In genomic region chr19:2235026-2235395, GRCh38 we compare ENCODE assay signal across 8 cellular contexts. TPM values are rescaled to one million over a fixed set of nuclear protein-coding genes. Genes with fewer than 3 reads are reported as not detected.
DNase-seq lines count a peak whose midpoint lies in the region; ATAC-seq and TF ChIP-seq lines count a peak whose summit lies in the region.

No MANE protein-coding gene starts in this region.

- no peaks in the 10 kb centered on the region for H3K9me3 ChIP-seq in gastrocnemius medialis

- TF ChIP-seq CTCF in GM12875 (IDR thresholded peaks at IDR 0.05; ENCODE audit: borderline replicate concordance, insufficient read depth, low read depth, low read length) (no peak), foreskin keratinocyte (conservative IDR thresholded peaks at IDR 0.05) (no peak), gastrocnemius medialis (IDR thresholded peaks at IDR 0.05 in 4 of 5, conservative IDR thresholded peaks at IDR 0.05 in 1 of 5) (no peak)

- peaks cover 0 to 14% of the 10 kb centered on the region in 2 donors for H3K36me3 ChIP-seq in gastrocnemius medialis

- POLR2A ChIA-PET in T-cell (lab: Charles Lee) = interaction anchor here in 1 of 2 donors (0.6 to 0.7 kb wide), 2 partner anchors 204 to 361 kb away, joined by 3 to 4 read pairs; no protein-coding TSS in a partner anchor

- H3K27me3 ChIP-seq in foreskin keratinocyte (no peaks in the 10 kb centered on the region), gastrocnemius medialis (no peaks in the 10 kb centered on the region)

- DNase-seq in T-cell (no peak), foreskin keratinocyte (no peak), gastrocnemius medialis (no peak), T-helper 9 cell (no peak), LoVo (ENCODE audit: low spot score) (no peak), NCI-H146 (lab: John Stamatoyannopoulos, UW) (no peak)
- no peak for DNase-seq in activated CD4-positive, alpha-beta T cell treated with anti-CD3 and anti-CD28 coated beads for 48 hours

- TF ChIP-seq POLR2A in gastrocnemius medialis (IDR thresholded peaks at IDR 0.05) = no peak

- H3K27ac ChIP-seq in foreskin keratinocyte (peak overlapping the region; percentile 39), gastrocnemius medialis (peak overlapping the region; percentile 94 to 98 (median 97))

- H3K4me3 Mint-ChIP-seq in T-cell = peak overlapping the region; percentile 94 to 96 (median 95)

- H3K4me1 Mint-ChIP-seq in T-cell = peaks cover 41 to 58% (median 41%) of the 10 kb centered on the region in 3 donors

- CTCF ChIA-PET in T-cell (lab: Charles Lee) = no interaction called here

- no peaks in the 10 kb centered on the region for H3K9me3 Mint-ChIP-seq in T-cell

- no peak for ATAC-seq in T-cell (replicated peaks in 1 of 4)
- ATAC-seq in foreskin keratinocyte = no peak
- no peak for ATAC-seq in gastrocnemius medialis

- H3K36me3 Mint-ChIP-seq in T-cell = peaks cover 12% of the 10 kb centered on the region

- in situ Hi-C loops in gastrocnemius medialis (cut with MboI; ENCODE audit: low sequenced_read_pairs in 4 of 4) = loop anchor here in 2 of 4 donors (5.0 to 10.0 kb wide), 2 partner anchors 42 to 80 kb away; partner anchors contain the start of gene AP3D1 (in 1 of the 2)

- H3K4me3 ChIP-seq in GM12875 (ENCODE audit: low read depth, low read length) (peak overlapping the region; percentile 81), gastrocnemius medialis (peak overlapping the region; percentile 67 to 94 (median 86))

- H3K4me1 ChIP-seq in foreskin keratinocyte = peaks cover 14% of the 10 kb centered on the region
- peaks cover 53 to 62% of the 10 kb centered on the region in 2 donors for H3K4me1 ChIP-seq in gastrocnemius medialis

- peak overlapping the region; percentile 64 to 81 for H3K27ac Mint-ChIP-seq in T-cell

- no peaks in the 10 kb centered on the region for H3K27me3 Mint-ChIP-seq in T-cell

- intact Hi-C loops in gastrocnemius medialis (cut with DNase I; ENCODE audit: low total_unique reads) = loop anchor here (2.0 kb wide), 1 partner anchor 82 kb away; no protein-coding TSS in a partner anchor

RNA-seq across cellular contexts. Expression of gene PLEKHJ1, which starts 1.1 kb away (rescaled TPM):
- 10 to 100 TPM; 38.3 to 87.0 (median 80.4) TPM for total RNA-seq in T-cell
- total RNA-seq in foreskin keratinocyte = 55.8 and 58.3 TPM in 2 replicates
- polyA plus RNA-seq in foreskin keratinocyte = 81.0 and 84.9 TPM in 2 replicates
- total RNA-seq in gastrocnemius medialis = 10 to 100 TPM; 50.1 to 72.4 (median 61.6) TPM

RNA-seq across cellular contexts. Expression of gene SF3A2, which starts 1.6 kb away (rescaled TPM):
- total RNA-seq in T-cell (100 to 1,000 TPM; 130 to 172 (median 161) TPM), foreskin keratinocyte (33.8 and 34.2 TPM in 2 replicates), gastrocnemius medialis (10 to 100 TPM; 23.9 to 29.2 (median 26.5) TPM)
- polyA plus RNA-seq in foreskin keratinocyte = 69.8 and 76.2 TPM in 2 replicates

RNA-seq across cellular contexts. Expression of gene AMH, which starts 14.1 kb away (rescaled TPM):
- total RNA-seq in T-cell (10 to 100 TPM in 2 of 5 donors, 1 to 10 TPM in 3; 2.1 to 13.5 (median 5.3) TPM), foreskin keratinocyte (0.39 and 0.78 TPM in 2 replicates), gastrocnemius medialis (1 to 10 TPM in 2 of 4 donors, under 1 TPM in 2; 0.80 to 3.9 (median 1.2) TPM)
- polyA plus RNA-seq in foreskin keratinocyte = 0.17 and 0.64 TPM in 2 replicates

RNA-seq across cellular contexts. Expression of gene JSRP1, which starts 21.2 kb away (rescaled TPM):
- 1 to 10 TPM in 2 of 5 donors, under 1 TPM in 2, not detected in 1; 0.42 to 1.5 (median 1.0) TPM for total RNA-seq in T-cell
- total RNA-seq in foreskin keratinocyte = 0.17 TPM in 1 of 2 replicates, not detected in the other
- 0.17 and 0.22 TPM in 2 replicates for polyA plus RNA-seq in foreskin keratinocyte
- total RNA-seq in gastrocnemius medialis = 100 to 1,000 TPM; 152 to 383 (median 303) TPM

RNA-seq across cellular contexts. Expression of gene PEAK3, which starts 47.0 kb away (rescaled TPM):
- total RNA-seq in T-cell = under 1 TPM in 3 of 5 donors, not detected in 2; 0.22 to 0.49 (median 0.30) TPM
- not detected in 2 replicates for total RNA-seq in foreskin keratinocyte
- polyA plus RNA-seq in foreskin keratinocyte = not detected in 2 replicates
- under 1 TPM in 1 of 4 donors, not detected in 3; 0.11 TPM for total RNA-seq in gastrocnemius medialis
